ENCODE assay signal across 1 cellular context in the genomic region with DNA sequence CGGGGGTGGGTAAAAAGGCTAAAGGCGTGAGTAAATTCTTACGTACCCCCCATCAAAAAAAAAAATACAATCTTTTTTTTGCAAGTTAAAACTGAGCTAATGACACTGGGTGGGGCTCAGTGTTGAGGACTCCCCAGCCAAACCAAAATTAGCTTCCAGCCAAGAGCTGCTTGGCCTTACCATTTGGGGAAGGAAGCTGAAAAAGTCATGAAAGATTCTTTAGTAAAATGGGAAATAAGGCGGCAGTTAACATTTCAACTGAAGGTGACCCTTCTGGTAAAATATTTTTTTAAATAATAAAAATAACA.
TF ChIP-seq lines count a peak whose summit lies in the region.

No MANE protein-coding gene starts in this region.

TF ChIP-seq in GM23338, 12 proteins besides CTCF, POLR2A, EP300 and RAD21 (continued from another document):
- TF ChIP-seq, protein P1, sequence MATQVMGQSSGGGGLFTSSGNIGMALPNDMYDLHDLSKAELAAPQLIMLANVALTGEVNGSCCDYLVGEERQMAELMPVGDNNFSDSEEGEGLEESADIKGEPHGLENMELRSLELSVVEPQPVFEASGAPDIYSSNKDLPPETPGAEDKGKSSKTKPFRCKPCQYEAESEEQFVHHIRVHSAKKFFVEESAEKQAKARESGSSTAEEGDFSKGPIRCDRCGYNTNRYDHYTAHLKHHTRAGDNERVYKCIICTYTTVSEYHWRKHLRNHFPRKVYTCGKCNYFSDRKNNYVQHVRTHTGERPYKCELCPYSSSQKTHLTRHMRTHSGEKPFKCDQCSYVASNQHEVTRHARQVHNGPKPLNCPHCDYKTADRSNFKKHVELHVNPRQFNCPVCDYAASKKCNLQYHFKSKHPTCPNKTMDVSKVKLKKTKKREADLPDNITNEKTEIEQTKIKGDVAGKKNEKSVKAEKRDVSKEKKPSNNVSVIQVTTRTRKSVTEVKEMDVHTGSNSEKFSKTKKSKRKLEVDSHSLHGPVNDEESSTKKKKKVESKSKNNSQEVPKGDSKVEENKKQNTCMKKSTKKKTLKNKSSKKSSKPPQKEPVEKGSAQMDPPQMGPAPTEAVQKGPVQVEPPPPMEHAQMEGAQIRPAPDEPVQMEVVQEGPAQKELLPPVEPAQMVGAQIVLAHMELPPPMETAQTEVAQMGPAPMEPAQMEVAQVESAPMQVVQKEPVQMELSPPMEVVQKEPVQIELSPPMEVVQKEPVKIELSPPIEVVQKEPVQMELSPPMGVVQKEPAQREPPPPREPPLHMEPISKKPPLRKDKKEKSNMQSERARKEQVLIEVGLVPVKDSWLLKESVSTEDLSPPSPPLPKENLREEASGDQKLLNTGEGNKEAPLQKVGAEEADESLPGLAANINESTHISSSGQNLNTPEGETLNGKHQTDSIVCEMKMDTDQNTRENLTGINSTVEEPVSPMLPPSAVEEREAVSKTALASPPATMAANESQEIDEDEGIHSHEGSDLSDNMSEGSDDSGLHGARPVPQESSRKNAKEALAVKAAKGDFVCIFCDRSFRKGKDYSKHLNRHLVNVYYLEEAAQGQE (IDR thresholded peaks at IDR 0.05; ENCODE audit: unreplicated experiment), result no peak
- no peak for TF ChIP-seq EZH2phosphoT487 (IDR thresholded peaks at IDR 0.05; ENCODE audit: unreplicated experiment)
